25 cellular contexts compared by ENCODE assay signal in the genomic region with DNA sequence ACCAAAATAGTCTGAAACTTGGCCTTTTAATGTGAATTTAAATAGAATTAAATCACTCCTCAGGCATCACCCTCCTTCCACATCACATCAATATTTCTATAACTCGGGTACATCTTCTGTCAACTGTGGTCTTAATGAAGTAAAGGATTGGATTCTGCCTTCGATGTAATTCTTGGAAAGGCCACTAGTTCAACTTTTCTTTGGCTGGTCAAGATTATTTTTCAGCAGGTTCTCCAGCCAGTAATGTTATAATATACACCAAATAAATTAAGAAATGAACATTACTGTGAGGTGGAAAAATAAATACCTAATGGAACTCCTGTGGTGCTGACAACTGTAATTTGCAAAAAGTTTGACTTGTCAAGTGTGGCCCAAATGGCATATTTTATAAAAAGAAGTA. TPM values are rescaled to one million over a fixed set of nuclear protein-coding genes. Genes with fewer than 3 reads are reported as not detected.
A peak's percentile ranks its signal among the peaks of the same experiment; 100 is the strongest.
DNase-seq lines count a peak whose midpoint lies in the region; ATAC-seq and TF ChIP-seq lines count a peak whose summit lies in the region.
"Had no signal": no experiment of that assay in that cellular context is flagged by ENCODE, and none has a peak within 500 bp of the region (broad histone marks: within the 10 kb centered on the region; RNA-seq: fewer than 3 reads in every experiment).

No MANE protein-coding gene starts in this region.

- no peaks in the 10 kb centered on the region for H3K79me2 ChIP-seq in HCT116 (ENCODE audit: insufficient read depth, low read length)
- H3K79me2 ChIP-seq: hepatocyte had no signal

- POLR2A ChIA-PET in HCT116 (lab: Charles Lee) = no interaction called here

- TF ChIP-seq CTCF in 22Rv1 (IDR thresholded peaks at IDR 0.05) (peak; percentile 41), HCT116 (IDR thresholded peaks at IDR 0.05 in 2 of 3, conservative IDR thresholded peaks at IDR 0.05 in 1 of 3; ENCODE audit: borderline replicate concordance in 1 of 3, insufficient read depth in 1 of 3, low read depth in 2 of 3, low read length in 2 of 3) (peak in 2 of 3 experiments; percentile 34 to 48; a peak in 3 of 6 replicates), VCaP (conservative IDR thresholded peaks at IDR 0.05) (peak; percentile 22; the same call in 1 of the 2 replicates), kidney epithelial cell (IDR thresholded peaks at IDR 0.05; ENCODE audit: insufficient read depth, low read length, poor library complexity, severe bottlenecking) (peak; percentile 15), suprapubic skin (IDR thresholded peaks at IDR 0.05) (no peak), upper lobe of left lung (IDR thresholded peaks at IDR 0.05) (no peak)

- H2AFZ ChIP-seq in HCT116 (ENCODE audit: low read depth, low read length, poor library complexity, severe bottlenecking) = no peak overlapping the region
- H2AFZ ChIP-seq: hepatocyte had no signal

- no peak for TF ChIP-seq POLR2A in HCT116 (IDR thresholded peaks at IDR 0.05; ENCODE audit: borderline replicate concordance, extremely low read depth, insufficient read depth, insufficient read length)
- TF ChIP-seq POLR2A in suprapubic skin (IDR thresholded peaks at IDR 0.05) = no peak
- no peak for TF ChIP-seq POLR2A in upper lobe of left lung (IDR thresholded peaks at IDR 0.05)

- no peak for TF ChIP-seq RAD21 in HCT116 (IDR thresholded peaks at IDR 0.05; ENCODE audit: low read depth)

- intact Hi-C loops in HCT116 (cut with micrococcal nuclease) = no loop called here

- H3K4me1 ChIP-seq in HCT116 (ENCODE audit: control insufficient read depth in 1 of 2, insufficient read depth in 2 of 2, low read length in 2 of 2) = no peaks in the 10 kb centered on the region
- no peaks in the 10 kb centered on the region for H3K4me1 ChIP-seq in suprapubic skin
- H3K4me1 ChIP-seq in upper lobe of left lung = peaks cover 0 to 8% (median 0%) of the 10 kb centered on the region in 4 donors
- H3K4me1 ChIP-seq: A549, HAP-1, lower lobe of right lung had no signal

- RAD21 ChIA-PET in HCT116 (lab: Charles Lee; ENCODE audit: low non-redundant PET in 1 of 2, low total read pairs in 2 of 2, uncharacterized antibody in 2 of 2, unreplicated experiment in 2 of 2) = no interaction called here

- no peaks in the 10 kb centered on the region for H4K20me1 ChIP-seq in HCT116 (ENCODE audit: insufficient read depth)

- H3K4me2 ChIP-seq in HCT116 (ENCODE audit: low read length) = no peak overlapping the region
- H3K4me2 ChIP-seq: A549, hepatocyte had no signal

- H3K27me3 ChIP-seq in HCT116 (ENCODE audit: insufficient read depth, low read length) (no peaks in the 10 kb centered on the region), kidney epithelial cell (ENCODE audit: control insufficient read depth, insufficient read depth, low read length) (no peaks in the 10 kb centered on the region), suprapubic skin (no peaks in the 10 kb centered on the region), upper lobe of left lung (no peaks in the 10 kb centered on the region)
- H3K27me3 ChIP-seq: hepatocyte had no signal

- H3K36me3 ChIP-seq in HCT116 (ENCODE audit: control insufficient read depth in 1 of 2, insufficient read depth in 2 of 2, low read length in 2 of 2) (no peaks in the 10 kb centered on the region), kidney epithelial cell (ENCODE audit: control insufficient read depth, insufficient read depth, low read length) (no peaks in the 10 kb centered on the region), suprapubic skin (no peaks in the 10 kb centered on the region), upper lobe of left lung (no peaks in the 10 kb centered on the region)
- H3K36me3 ChIP-seq: HAP-1, lower lobe of right lung had no signal

- TF ChIP-seq EP300 in suprapubic skin (IDR thresholded peaks at IDR 0.05) (no peak), upper lobe of left lung (IDR thresholded peaks at IDR 0.05) (no peak)

- CTCF ChIA-PET in HCT116 (lab: Charles Lee) = no interaction called here

- H3K9ac ChIP-seq in HCT116 (ENCODE audit: low read length) = no peak overlapping the region

- H3K4me3 ChIP-seq in HCT116 (replicated peaks in 1 of 2; ENCODE audit: low read depth in 1 of 2, low read length in 2 of 2) = no peak overlapping the region
- no peak overlapping the region for H3K4me3 ChIP-seq in kidney epithelial cell (ENCODE audit: low read depth, low read length)
- no peak overlapping the region for H3K4me3 ChIP-seq in suprapubic skin
- no peak overlapping the region for H3K4me3 ChIP-seq in upper lobe of left lung
- H3K4me3 ChIP-seq: A549, HAP-1, hepatocyte, lower lobe of right lung had no signal

- no peak for DNase-seq in HCT116 (ENCODE audit: low read depth, low spot score)
- DNase-seq in kidney epithelial cell (ENCODE audit: low read depth) = no peak
- no peak for DNase-seq in suprapubic skin (ENCODE audit: low spot score in 2 of 2)
- no peak for DNase-seq in upper lobe of left lung
- DNase-seq: activated CD4-positive, alpha-beta T cell treated with anti-CD3 and anti-CD28 coated beads, Interleukin-2, amount 50 U/mL, for 4 hours; activated naive CD4-positive, alpha-beta T cell treated with anti-CD3 and anti-CD28 coated beads, Interleukin-2, amount 50 U/mL, for 16 hours; activated T-cell treated with anti-CD3 and anti-CD28 coated beads for 4 hours; aorta; C1 segment of cervical spinal cord; effector CD8-positive, alpha-beta T cell; GDM1; lower lobe of right lung; NCI-H1048; NCI-H2081 treated with DMSO at 0.1 percent for 48 hours; NCI-H510A; SIG-M5; stimulated activated naive CD4-positive, alpha-beta T cell treated with Interleukin-2 at 50 U/mL for 16 hours had no signal

- ATAC-seq in HCT116 (peak; percentile 46), GM21526 (IDR thresholded peaks at IDR 0.05; ENCODE audit: low FRiP score, unreplicated experiment) (no peak), HG02623 (IDR thresholded peaks at IDR 0.05; ENCODE audit: unreplicated experiment) (no peak), upper lobe of left lung (ENCODE audit: low FRiP score in 2 of 2) (no peak)
- ATAC-seq: A549, lower lobe of right lung had no signal

- WGBS in suprapubic skin = 82% methylated on average over 2 of the region's 2 CpGs
- WGBS in upper lobe of left lung, 2 donors = 71 to 86% methylated on average over 2 of the region's 2 CpGs

- H3K27ac ChIP-seq in 22Rv1 (no peak overlapping the region), HCT116 (ENCODE audit: low read depth, low read length) (no peak overlapping the region), VCaP (no peak overlapping the region), suprapubic skin (no peak overlapping the region), upper lobe of left lung (no peak overlapping the region)
- H3K27ac ChIP-seq: A549, hepatocyte, lower lobe of right lung had no signal

- no TSS peak for BruUV-seq in HCT116 (replicated peaks; lab: Mats Ljungman, UMichigan)

- H3K9me3 ChIP-seq in HCT116 (ENCODE audit: control insufficient read depth in 1 of 2, insufficient read depth in 1 of 2, low read depth in 1 of 2, low read length in 2 of 2) (no peaks in the 10 kb centered on the region), suprapubic skin (no peaks in the 10 kb centered on the region), upper lobe of left lung (no peaks in the 10 kb centered on the region)
- H3K9me3 ChIP-seq: HAP-1, lower lobe of right lung had no signal

- H3K9me2 ChIP-seq in HCT116 (ENCODE audit: insufficient read depth) = no peaks in the 10 kb centered on the region

TF ChIP-seq in HCT116, 20 proteins besides CTCF, POLR2A, EP300 and RAD21 (continues in another document):
- TF ChIP-seq TCF7L2 (IDR thresholded peaks at IDR 0.05; ENCODE audit: borderline replicate concordance, extremely low read depth, insufficient read depth, insufficient read length) = no peak
- no peak for TF ChIP-seq POLR2AphosphoS5 (IDR thresholded peaks at IDR 0.05; ENCODE audit: low read depth, low read length)
- no peak for TF ChIP-seq YY1 (IDR thresholded peaks at IDR 0.05; ENCODE audit: extremely low read depth, insufficient replicate concordance, low read depth, low read length)
- TF ChIP-seq EGR1 (IDR thresholded peaks at IDR 0.05; ENCODE audit: low read depth) = no peak
- TF ChIP-seq SIN3A (IDR thresholded peaks at IDR 0.05; ENCODE audit: low read depth) = no peak
- TF ChIP-seq, protein P1, sequence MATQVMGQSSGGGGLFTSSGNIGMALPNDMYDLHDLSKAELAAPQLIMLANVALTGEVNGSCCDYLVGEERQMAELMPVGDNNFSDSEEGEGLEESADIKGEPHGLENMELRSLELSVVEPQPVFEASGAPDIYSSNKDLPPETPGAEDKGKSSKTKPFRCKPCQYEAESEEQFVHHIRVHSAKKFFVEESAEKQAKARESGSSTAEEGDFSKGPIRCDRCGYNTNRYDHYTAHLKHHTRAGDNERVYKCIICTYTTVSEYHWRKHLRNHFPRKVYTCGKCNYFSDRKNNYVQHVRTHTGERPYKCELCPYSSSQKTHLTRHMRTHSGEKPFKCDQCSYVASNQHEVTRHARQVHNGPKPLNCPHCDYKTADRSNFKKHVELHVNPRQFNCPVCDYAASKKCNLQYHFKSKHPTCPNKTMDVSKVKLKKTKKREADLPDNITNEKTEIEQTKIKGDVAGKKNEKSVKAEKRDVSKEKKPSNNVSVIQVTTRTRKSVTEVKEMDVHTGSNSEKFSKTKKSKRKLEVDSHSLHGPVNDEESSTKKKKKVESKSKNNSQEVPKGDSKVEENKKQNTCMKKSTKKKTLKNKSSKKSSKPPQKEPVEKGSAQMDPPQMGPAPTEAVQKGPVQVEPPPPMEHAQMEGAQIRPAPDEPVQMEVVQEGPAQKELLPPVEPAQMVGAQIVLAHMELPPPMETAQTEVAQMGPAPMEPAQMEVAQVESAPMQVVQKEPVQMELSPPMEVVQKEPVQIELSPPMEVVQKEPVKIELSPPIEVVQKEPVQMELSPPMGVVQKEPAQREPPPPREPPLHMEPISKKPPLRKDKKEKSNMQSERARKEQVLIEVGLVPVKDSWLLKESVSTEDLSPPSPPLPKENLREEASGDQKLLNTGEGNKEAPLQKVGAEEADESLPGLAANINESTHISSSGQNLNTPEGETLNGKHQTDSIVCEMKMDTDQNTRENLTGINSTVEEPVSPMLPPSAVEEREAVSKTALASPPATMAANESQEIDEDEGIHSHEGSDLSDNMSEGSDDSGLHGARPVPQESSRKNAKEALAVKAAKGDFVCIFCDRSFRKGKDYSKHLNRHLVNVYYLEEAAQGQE (IDR thresholded peaks at IDR 0.05; ENCODE audit: low read depth) = no peak
- TF ChIP-seq EZH2phosphoT487 (IDR thresholded peaks at IDR 0.05; ENCODE audit: borderline replicate concordance) = no peak

RNA-seq across cellular contexts. Expression of a gene that starts 9.7 kb away (rescaled TPM):
- 5.9 TPM for total RNA-seq in HCT116 (2021; ENCODE audit: unreplicated experiment)
- 1.6 and 2.3 TPM in 2 replicates for polyA plus RNA-seq in HCT116 (2012)
- total RNA-seq in kidney epithelial cell = 10.0 and 10.4 TPM in 2 replicates
- total RNA-seq in suprapubic skin = under 1 TPM in 3 of 4 donors, not detected in 1; 0.25 to 0.81 (median 0.64) TPM
- 1 to 10 TPM in 3 of 6 donors, under 1 TPM in 1, not detected in 2; 0.79 to 1.1 (median 1.1) TPM for total RNA-seq in upper lobe of left lung

RNA-seq across cellular contexts. Expression of a gene that starts 33.9 kb away (rescaled TPM):
- not detected for total RNA-seq in HCT116 (2021; ENCODE audit: unreplicated experiment)
- polyA plus RNA-seq in HCT116 (2012) = not detected in 2 replicates
- not detected in 2 replicates for total RNA-seq in kidney epithelial cell
- not detected for total RNA-seq in suprapubic skin
- under 1 TPM in 1 of 6 donors, not detected in 5; 0.91 TPM for total RNA-seq in upper lobe of left lung
- total RNA-seq: hepatocyte, lower lobe of right lung had no signal
- polyA plus RNA-seq: A549, aorta, hepatocyte, urinary bladder had no signal

Comparison
In these comparisons a context has a peak if more than half of its experiments do, and no peak if none do; other contexts are left out.
1. CTCF ChIP-seq: peak in 22Rv1 (single experiment), HCT116 (2 of 3), VCaP (single experiment) and kidney epithelial cell (single experiment); none in suprapubic skin (0 of 2) and upper lobe of left lung (0 of 6).